In the genomic region with DNA sequence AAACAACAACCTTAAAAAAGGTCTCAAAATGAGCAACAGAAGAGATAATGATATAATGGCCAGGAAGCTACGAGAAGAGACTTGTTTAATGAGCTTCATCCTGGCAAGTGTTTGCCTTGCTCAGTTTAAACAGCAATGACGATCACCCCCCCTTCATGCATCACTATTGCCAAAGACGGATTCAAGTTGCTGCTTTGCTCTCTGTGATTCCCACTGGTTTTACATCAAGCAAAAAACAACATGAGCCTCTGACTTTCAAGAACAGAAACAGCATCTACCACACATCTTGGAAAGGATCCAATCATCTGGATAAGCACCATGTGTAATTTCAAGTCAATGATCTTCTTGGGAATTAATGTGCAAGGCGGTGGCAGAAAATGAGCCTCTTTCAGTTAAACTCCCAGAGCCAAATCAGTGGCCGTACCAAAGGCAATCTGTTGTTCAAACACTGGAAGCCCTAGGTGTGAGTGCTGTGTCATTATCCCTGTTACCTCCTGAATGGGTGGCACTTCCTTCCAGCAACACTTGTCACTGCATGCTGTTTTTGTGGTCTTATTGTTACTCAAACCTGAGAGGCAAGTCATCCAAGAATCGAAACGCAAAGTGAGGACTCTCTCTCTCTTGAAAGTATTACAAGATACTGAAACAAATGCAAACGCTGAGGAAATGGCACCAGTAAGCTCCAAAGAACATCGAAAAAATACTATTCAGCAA, we compare ENCODE assay signal across 8 cellular contexts.
DNase-seq lines count a peak whose midpoint lies in the region; ATAC-seq and TF ChIP-seq lines count a peak whose summit lies in the region.

No MANE protein-coding gene starts in this region.

- ATAC-seq in GM21360 (IDR thresholded peaks at IDR 0.05; ENCODE audit: unreplicated experiment) (peak; percentile 59), GM18505 (IDR thresholded peaks at IDR 0.05; ENCODE audit: unreplicated experiment) (no peak)

- H3K27me3 Mint-ChIP-seq in activated naive CD8-positive, alpha-beta T cell, result no peaks in the 10 kb centered on the region

- no peak for TF ChIP-seq POLR2A in GM18505 (IDR thresholded peaks at IDR 0.05; ENCODE audit: borderline replicate concordance, extremely low read depth, insufficient read depth, insufficient read length)

- DNase-seq in D341Med (ENCODE audit: low spot score) (peak; percentile 42), NCI-H1694 treated with DMSO at 0.1 percent for 48 hours (lab: John Stamatoyannopoulos, UW) (peak; percentile 40), iPS-NIHi11 (ENCODE audit: low spot score) (no peak), HPDE6-E6E7 (ENCODE audit: extremely low spot score) (no peak)
- DNase-seq in stimulated activated CD4-positive, alpha-beta T cell treated with anti-CD3 and anti-CD28 coated beads, Interleukin-15, amount 100 ng/mL, for 24 hours, result peak; percentile 54

- H3K9me3 Mint-ChIP-seq in activated naive CD8-positive, alpha-beta T cell (ENCODE audit: low read depth), result no peaks in the 10 kb centered on the region

- no peak overlapping the region for H3K4me3 Mint-ChIP-seq in activated naive CD8-positive, alpha-beta T cell

- H3K4me1 Mint-ChIP-seq in activated naive CD8-positive, alpha-beta T cell (ENCODE audit: low read depth), result peaks cover 28% of the 10 kb centered on the region

- peaks cover 9% of the 10 kb centered on the region for H3K36me3 Mint-ChIP-seq in activated naive CD8-positive, alpha-beta T cell

- peak overlapping the region; percentile 29 for H3K27ac Mint-ChIP-seq in activated naive CD8-positive, alpha-beta T cell

Comparison
In these comparisons a context has a peak if more than half of its experiments do, and no peak if none do; other contexts are left out.
1. DNase-seq: peak in D341Med (single experiment), NCI-H1694 treated with DMSO at 0.1 percent for 48 hours (single experiment) and stimulated activated CD4-positive, alpha-beta T cell treated with anti-CD3 and anti-CD28 coated beads, Interleukin-15, amount 100 ng/mL, for 24 hours (single experiment); none in iPS-NIHi11 (single experiment) and HPDE6-E6E7 (single experiment).